8 cellular contexts compared by ENCODE assay signal in genomic region chr15:85296615-85297402, GRCh38.
DNase-seq lines count a peak whose midpoint lies in the region; ATAC-seq and TF ChIP-seq lines count a peak whose summit lies in the region.

No MANE protein-coding gene starts in this region.

- TF ChIP-seq CTCF in dorsolateral prefrontal cortex (IDR thresholded peaks at IDR 0.05 in 54 of 56, conservative IDR thresholded peaks at IDR 0.05 in 2 of 56; ENCODE audit: low read depth in 1 of 56, partially characterized antibody in 56 of 56): peak; percentile 37 to 86 (median 74)

- H3K4me2 ChIP-seq in BLaER1 treated with 17β-estradiol and CSF1 and Interleukin-3, amounts not matched to agents 10 nM and 100 nM: peak overlapping the region; percentile 54 to 97 (median 72)

- 0 out of 22 replicates have a peak, but pooled peaks cover 0 to 4% (median 0%) of the 10 kb centered on the region in 11 experiments for H3K27me3 ChIP-seq in BLaER1 treated with 17β-estradiol and CSF1 and Interleukin-3, amounts not matched to agents 10 nM and 100 nM
- peaks cover 0 to 4% (median 0%) of the 10 kb centered on the region in 45 donors for H3K27me3 ChIP-seq in dorsolateral prefrontal cortex

- no peaks in the 10 kb centered on the region for H3K9me3 ChIP-seq in BLaER1 treated with 17β-estradiol and CSF1 and Interleukin-3, amounts not matched to agents 10 nM and 100 nM (replicated peaks in 1 of 11)

- peaks cover 24% of the 10 kb centered on the region for H3K4me1 Mint-ChIP-seq in memory B cell

- H3K36me3 ChIP-seq in BLaER1 treated with 17β-estradiol and CSF1 and Interleukin-3, amounts not matched to agents 10 nM and 100 nM: no peaks in the 10 kb centered on the region

- H4K20me1 ChIP-seq in BLaER1 treated with 17β-estradiol and CSF1 and Interleukin-3, amounts not matched to agents 10 nM and 100 nM: no peaks in the 10 kb centered on the region

- peak overlapping the region in 4 of 10 experiments; percentile 13 to 40 (median 34); a peak in 4 of 20 replicates for H3K4me3 ChIP-seq in BLaER1 treated with 17β-estradiol and CSF1 and Interleukin-3, amounts not matched to agents 10 nM and 100 nM
- peak overlapping the region in 53 of 59 donors; percentile 2 to 61 (median 42) for H3K4me3 ChIP-seq in dorsolateral prefrontal cortex

- peak; percentile 93 for ATAC-seq in GM19035 (IDR thresholded peaks at IDR 0.05; ENCODE audit: unreplicated experiment)
- peak; percentile 95 for ATAC-seq in HG03342 (IDR thresholded peaks at IDR 0.05; ENCODE audit: unreplicated experiment)
- peak; percentile 96 for ATAC-seq in memory B cell (ENCODE audit: low read depth)

- DNase-seq in NCI-H524 treated with DMSO at 0.1 percent for 48 hours (lab: John Stamatoyannopoulos, UW) (peak; percentile 25), dorsolateral prefrontal cortex (peak in 8 of 10 donors; percentile 36 to 66 (median 52)), memory B cell (ENCODE audit: low spot score in 2 of 2) (peak; percentile 75 to 80)
- peak; percentile 61 for DNase-seq in activated CD4-positive, alpha-beta T cell treated with anti-CD3 and anti-CD28 coated beads, Interleukin-2, amount 50 U/mL, for 1 hour
- DNase-seq in stimulated activated CD8-positive, alpha-beta memory T cell treated with anti-CD3 and anti-CD28 coated beads, Interleukin-12 subunit alpha, Interleukin-12 subunit beta, amount 100 ng/mL, for 4 hours (ENCODE audit: low read depth): peak; percentile 28

- no peak overlapping the region for H3K27ac ChIP-seq in BLaER1 treated with 17β-estradiol and CSF1 and Interleukin-3, amounts not matched to agents 10 nM and 100 nM
- H3K27ac ChIP-seq in dorsolateral prefrontal cortex: no peak overlapping the region

- H3K27ac Mint-ChIP-seq in memory B cell: peak overlapping the region; percentile 89

- peaks cover 2% of the 10 kb centered on the region for H3K36me3 Mint-ChIP-seq in memory B cell

- H3K4me3 Mint-ChIP-seq in memory B cell: peak overlapping the region; percentile 73

- H3K9ac ChIP-seq in BLaER1 treated with 17β-estradiol and CSF1 and Interleukin-3, amounts not matched to agents 10 nM and 100 nM: peak overlapping the region in 3 of 11 experiments; percentile 16 to 30 (median 25); a peak in 3 of 22 replicates

- no peaks in the 10 kb centered on the region for H3K9me3 Mint-ChIP-seq in memory B cell

- intact Hi-C loops in dorsolateral prefrontal cortex (cut with DNase I): loop anchor here in 1 of 2 donors (10.0 kb wide), 1 partner anchor 118 kb away; no protein-coding TSS in a partner anchor

- H3K27me3 Mint-ChIP-seq in memory B cell: no peaks in the 10 kb centered on the region

- peaks cover 0 to 27% (median 11%) of the 10 kb centered on the region in 10 experiments; a peak in 17 of 20 replicates for H3K4me1 ChIP-seq in BLaER1 treated with 17β-estradiol and CSF1 and Interleukin-3, amounts not matched to agents 10 nM and 100 nM

Comparison
In these comparisons a context has a peak if more than half of its experiments do, and no peak if none do; other contexts are left out.
1. DNase-seq: peak in every context shown above with its lines; median percentile 78 in memory B cell; 61 in activated CD4-positive, alpha-beta T cell treated with anti-CD3 and anti-CD28 coated beads, Interleukin-2, amount 50 U/mL, for 1 hour; 52 in dorsolateral prefrontal cortex; 28 in stimulated activated CD8-positive, alpha-beta memory T cell treated with anti-CD3 and anti-CD28 coated beads, Interleukin-12 subunit alpha, Interleukin-12 subunit beta, amount 100 ng/mL, for 4 hours; 25 in NCI-H524 treated with DMSO at 0.1 percent for 48 hours.